In the genomic region with DNA sequence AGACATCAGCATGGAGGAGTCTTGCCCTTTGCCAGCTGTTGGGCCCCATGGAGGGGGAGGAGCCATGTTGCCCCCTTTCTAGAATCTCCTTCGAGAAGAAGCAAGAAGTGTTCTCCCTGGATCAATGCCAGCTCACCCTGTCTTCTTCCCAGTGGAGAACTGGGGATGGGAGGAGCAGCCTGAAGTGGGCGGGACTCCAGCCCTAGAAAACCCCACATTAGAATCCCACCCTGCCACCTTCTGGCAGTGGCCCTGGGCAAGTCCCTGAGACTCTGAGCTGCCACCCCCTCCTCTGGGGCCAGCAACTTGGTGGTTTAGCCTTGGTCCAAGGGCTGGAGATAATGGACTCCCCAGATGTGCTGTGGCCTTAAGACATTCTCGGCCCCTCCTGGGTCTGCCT, we compare ENCODE assay signal across 23 cellular contexts. TPM values are rescaled to one million over a fixed set of nuclear protein-coding genes. Genes with fewer than 3 reads are reported as not detected.
"Had no signal": no experiment of that assay in that cellular context is flagged by ENCODE, and none has a peak within 500 bp of the region (broad histone marks: within the 10 kb centered on the region; RNA-seq: fewer than 3 reads in every experiment).

No MANE protein-coding gene starts in this region.

- ATAC-seq: naive thymus-derived CD4-positive, alpha-beta T cell; stimulated activated naive B cell treated with anti-CD40 and anti-IgM and Interleukin-4, amounts not matched to agents 10 μg/mL and 1 μg/mL and 100 μg/mL, for 72 hours; stimulated activated naive CD8-positive, alpha-beta T cell treated with anti-CD3 and anti-CD28 coated beads, Interleukin-15, amount 100 ng/mL, for 72 hours had no signal

- H3K36me3 Mint-ChIP-seq: naive thymus-derived CD4-positive, alpha-beta T cell had no signal

- DNase-seq: effector CD4-positive, alpha-beta T cell; foreskin melanocyte; head of caudate nucleus; kidney glomerular epithelial cell; naive thymus-derived CD4-positive, alpha-beta T cell; nephron progenitor cell; ovary; sigmoid colon; stimulated activated CD4-positive, alpha-beta T cell treated with anti-CD3 and anti-CD28 coated beads, Interleukin-2, amount 100 ng/mL, for 24 hours; stimulated activated CD4-positive, alpha-beta T cell treated with anti-CD3 and anti-CD28 coated beads, Interleukin-4, amount 100 ng/mL, for 4 hours; stimulated activated naive B cell treated with anti-CD40 and anti-IgM and Interleukin-4, amounts not matched to agents 10 μg/mL and 1 μg/mL and 100 μg/mL, for 72 hours; stimulated activated naive CD8-positive, alpha-beta T cell treated with anti-CD3 and anti-CD28 coated beads, Interleukin-15, amount 100 ng/mL, for 72 hours; testis; transverse colon had no signal

- H3K9me3 Mint-ChIP-seq: nephron progenitor cell; stimulated activated naive CD8-positive, alpha-beta T cell treated with anti-CD3 and anti-CD28 coated beads, Interleukin-15, amount 100 ng/mL, for 72 hours had no signal

- H3K4me1 Mint-ChIP-seq: stimulated activated naive B cell treated with anti-CD40 and anti-IgM and Interleukin-4, amounts not matched to agents 10 μg/mL and 1 μg/mL and 100 μg/mL, for 72 hours had no signal

- H3K27ac Mint-ChIP-seq: naive thymus-derived CD4-positive, alpha-beta T cell; nephron progenitor cell; stimulated activated naive B cell treated with anti-CD40 and anti-IgM and Interleukin-4, amounts not matched to agents 10 μg/mL and 1 μg/mL and 100 μg/mL, for 72 hours had no signal

- H3K4me3 Mint-ChIP-seq: naive thymus-derived CD4-positive, alpha-beta T cell; nephron progenitor cell; stimulated activated naive B cell treated with anti-CD40 and anti-IgM and Interleukin-4, amounts not matched to agents 10 μg/mL and 1 μg/mL and 100 μg/mL, for 72 hours; stimulated activated naive CD8-positive, alpha-beta T cell treated with anti-CD3 and anti-CD28 coated beads, Interleukin-15, amount 100 ng/mL, for 72 hours had no signal

RNA-seq across cellular contexts. Expression of a gene that starts 51.7 kb away (rescaled TPM):
- total RNA-seq: dermis microvascular lymphatic vessel endothelial cell; hepatocyte; liver; lung microvascular endothelial cell; mesenteric fat pad; mononuclear cell; naive thymus-derived CD4-positive, alpha-beta T cell; ovary; posterior vena cava; right atrium auricular region; sigmoid colon; subcutaneous adipose tissue; transverse colon had no signal
